Comparison of ENCODE assay signal across 18 cellular contexts in genomic region chr20:35008411-35009342, GRCh38. TPM values are rescaled to one million over a fixed set of nuclear protein-coding genes. Genes with fewer than 3 reads are reported as not detected.
DNase-seq lines count a peak whose midpoint lies in the region; ATAC-seq and TF ChIP-seq lines count a peak whose summit lies in the region.
"Had no signal": no experiment of that assay in that cellular context is flagged by ENCODE, and none has a peak within 500 bp of the region (broad histone marks: within the 10 kb centered on the region; RNA-seq: fewer than 3 reads in every experiment).

No MANE protein-coding gene starts in this region.

- H3K27ac Mint-ChIP-seq in progenitor cell of endocrine pancreas, result peak overlapping the region; percentile 12
- no peak overlapping the region for H3K27ac Mint-ChIP-seq in T-helper 17 cell
- H3K27ac Mint-ChIP-seq: activated CD4-positive, alpha-beta T cell treated with anti-CD3 and anti-CD28 coated beads, Interleukin-2, amount 10 ng/mL, durations not matched to agents 24 days and 14 days; activated T-helper 1 cell treated with anti-CD3 and anti-CD28 coated beads, Interleukin-12 subunit alpha, Interleukin-12 subunit beta, Interleukin-2, Interleukin-4 antibody, amounts not matched to agents 30 ng/mL and 10 ng/mL and 1 ng/mL, durations not matched to agents 14 hours and 24 hours and 36 hours had no signal

- H3K9me3 ChIP-seq in ascending aorta (no peaks in the 10 kb centered on the region), T-helper 17 cell (ENCODE audit: control insufficient read depth, low read length, poor library complexity, severe bottlenecking) (no peaks in the 10 kb centered on the region)
- H3K9me3 ChIP-seq: vagina had no signal

- H3K4me1 Mint-ChIP-seq in progenitor cell of endocrine pancreas (ENCODE audit: low read depth), result no peaks in the 10 kb centered on the region
- peaks cover 6% of the 10 kb centered on the region for H3K4me1 Mint-ChIP-seq in T-helper 17 cell

- peak overlapping the region; percentile 60 to 80 for H3K27ac ChIP-seq in ascending aorta
- H3K27ac ChIP-seq: PC-9, vagina had no signal

- H3K27me3 Mint-ChIP-seq in progenitor cell of endocrine pancreas (no peaks in the 10 kb centered on the region), T-helper 17 cell (no peaks in the 10 kb centered on the region)
- H3K27me3 Mint-ChIP-seq: activated CD4-positive, alpha-beta T cell treated with anti-CD3 and anti-CD28 coated beads, Interleukin-2, amount 10 ng/mL, durations not matched to agents 24 days and 14 days; naive thymus-derived CD8-positive, alpha-beta T cell had no signal

- H3K36me3 Mint-ChIP-seq in progenitor cell of endocrine pancreas (ENCODE audit: insufficient read depth) (peaks cover 41% of the 10 kb centered on the region), T-helper 17 cell (ENCODE audit: low read depth) (peaks cover 7% of the 10 kb centered on the region)

- intact Hi-C loops in ascending aorta (cut with DNase I), result loop anchor here (1.0 kb wide), 1 partner anchor 132 kb away; the partner anchor contains the start of gene ACSS2
- intact Hi-C loops in cardiac septum (cut with DNase I), result loop anchor here (5.0 kb wide), 1 partner anchor 136 kb away; the partner anchor contains the start of gene GGT7

- H3K4me3 ChIP-seq in AG09309 (ENCODE audit: control insufficient read depth, low read depth, low read length) (no peak overlapping the region), ascending aorta (no peak overlapping the region)
- H3K4me3 ChIP-seq: PC-9, vagina had no signal

- H3K9me3 Mint-ChIP-seq in progenitor cell of endocrine pancreas (ENCODE audit: low read depth), result no peaks in the 10 kb centered on the region
- H3K9me3 Mint-ChIP-seq: activated CD4-positive, alpha-beta T cell treated with anti-CD3 and anti-CD28 coated beads, Interleukin-2, amount 10 ng/mL, durations not matched to agents 24 days and 14 days; activated T-helper 1 cell treated with anti-CD3 and anti-CD28 coated beads, Interleukin-12 subunit alpha, Interleukin-12 subunit beta, Interleukin-2, Interleukin-4 antibody, amounts not matched to agents 30 ng/mL and 10 ng/mL and 1 ng/mL, durations not matched to agents 14 hours and 24 hours and 36 hours; naive thymus-derived CD8-positive, alpha-beta T cell had no signal

- no peak for ATAC-seq in HG02610 (IDR thresholded peaks at IDR 0.05; ENCODE audit: unreplicated experiment)
- no peak for ATAC-seq in T-helper 17 cell
- ATAC-seq: HCT116; naive thymus-derived CD8-positive, alpha-beta T cell had no signal

- H3K4me1 ChIP-seq in ascending aorta, result peaks cover 4 to 15% of the 10 kb centered on the region in 2 donors

- DNase-seq in AG09309 (ENCODE audit: low read depth), result peak; percentile 11
- peak; percentile 61 to 90 for DNase-seq in ascending aorta (ENCODE audit: low spot score in 2 of 2)
- peak; percentile 74 for DNase-seq in cardiac septum (ENCODE audit: low spot score)
- DNase-seq in progenitor cell of endocrine pancreas (ENCODE audit: low spot score, unreplicated experiment), result no peak
- DNase-seq in NCI-H146 treated with DMSO at 0.1 percent for 48 hours (lab: John Stamatoyannopoulos, UW; ENCODE audit: unreplicated experiment), result no peak
- DNase-seq in SK-N-DZ (ENCODE audit: low spot score), result no peak
- DNase-seq in T-helper 17 cell, result no peak
- DNase-seq: activated CD4-positive, alpha-beta T cell treated with anti-CD3 and anti-CD28 coated beads, Interleukin-2, amount 10 ng/mL, durations not matched to agents 24 days and 14 days; central memory CD4-positive, alpha-beta T cell; naive thymus-derived CD8-positive, alpha-beta T cell; NCI-H1092 treated with DMSO at 0.1 percent for 48 hours; NCI-H446; PC-9 had no signal

- no peak overlapping the region for H3K4me3 Mint-ChIP-seq in progenitor cell of endocrine pancreas (ENCODE audit: low read depth)
- no peak overlapping the region for H3K4me3 Mint-ChIP-seq in T-helper 17 cell
- H3K4me3 Mint-ChIP-seq: activated CD4-positive, alpha-beta T cell treated with anti-CD3 and anti-CD28 coated beads, Interleukin-2, amount 10 ng/mL, durations not matched to agents 24 days and 14 days; activated T-helper 1 cell treated with anti-CD3 and anti-CD28 coated beads, Interleukin-12 subunit alpha, Interleukin-12 subunit beta, Interleukin-2, Interleukin-4 antibody, amounts not matched to agents 30 ng/mL and 10 ng/mL and 1 ng/mL, durations not matched to agents 14 hours and 24 hours and 36 hours; naive thymus-derived CD8-positive, alpha-beta T cell had no signal

- TF ChIP-seq CTCF in AG09309 (IDR thresholded peaks at IDR 0.05; ENCODE audit: control insufficient read depth, insufficient read depth, low read depth, low read length, missing control alignments) (no peak), ascending aorta (IDR thresholded peaks at IDR 0.05) (no peak), progenitor cell of endocrine pancreas (IDR thresholded peaks at IDR 0.05; ENCODE audit: unreplicated experiment) (no peak)

- no peaks in the 10 kb centered on the region for H3K27me3 ChIP-seq in ascending aorta
- H3K27me3 ChIP-seq: vagina had no signal

- H3K36me3 ChIP-seq in ascending aorta, result peaks cover 89 to 98% of the 10 kb centered on the region in 2 donors

RNA-seq across cellular contexts. Expression of gene MYH7B, which starts 53.0 kb away (rescaled TPM):
- total RNA-seq in ascending aorta (4.7 TPM), cardiac septum (238 TPM), progenitor cell of endocrine pancreas (0.98 and 1.2 TPM in 2 replicates), T-helper 17 cell (under 1 TPM; 0.50 to 0.70 TPM)
- 0.93 TPM in 1 of 2 replicates, not detected in the other for polyA plus RNA-seq in SK-N-DZ (2014; cell fraction: cytosol; rRNA removed)
- polyA plus RNA-seq in SK-N-DZ (2014; cell fraction: nucleus; rRNA removed), result 2.1 and 4.3 TPM in 2 replicates
- total RNA-seq: Daoy had no signal

RNA-seq across cellular contexts. Expression of gene GSS, which starts 53.1 kb away (rescaled TPM):
- 40.7 TPM for total RNA-seq in ascending aorta
- total RNA-seq in cardiac septum, result 27.5 TPM
- 71.5 and 72.5 TPM in 2 replicates for total RNA-seq in progenitor cell of endocrine pancreas
- 122 TPM in 2 replicates for polyA plus RNA-seq in SK-N-DZ (2014; cell fraction: cytosol; rRNA removed)
- 247 and 265 TPM in 2 replicates for polyA plus RNA-seq in SK-N-DZ (2014; cell fraction: nucleus; rRNA removed)
- 10 to 100 TPM; 23.3 to 27.0 TPM for total RNA-seq in T-helper 17 cell

Comparison
In these comparisons a context has a peak if more than half of its experiments do, and no peak if none do; other contexts are left out.
1. DNase-seq: peak in AG09309 (single experiment), ascending aorta (2 of 2) and cardiac septum (single experiment); none in progenitor cell of endocrine pancreas (single experiment), NCI-H146 treated with DMSO at 0.1 percent for 48 hours (single experiment), SK-N-DZ (single experiment) and T-helper 17 cell (0 of 3).
2. RNA of gene MYH7B, which starts 53.0 kb away (total RNA-seq): 238 TPM in cardiac septum (single experiment); 4.7 TPM in ascending aorta (single experiment), 0.98 to 1.2 TPM in progenitor cell of endocrine pancreas and 0.50 to 0.70 TPM in T-helper 17 cell; every median in the first group is over 10 times any median in the second.